Comparison of ENCODE assay signal across 7 cellular contexts in the genomic region with DNA sequence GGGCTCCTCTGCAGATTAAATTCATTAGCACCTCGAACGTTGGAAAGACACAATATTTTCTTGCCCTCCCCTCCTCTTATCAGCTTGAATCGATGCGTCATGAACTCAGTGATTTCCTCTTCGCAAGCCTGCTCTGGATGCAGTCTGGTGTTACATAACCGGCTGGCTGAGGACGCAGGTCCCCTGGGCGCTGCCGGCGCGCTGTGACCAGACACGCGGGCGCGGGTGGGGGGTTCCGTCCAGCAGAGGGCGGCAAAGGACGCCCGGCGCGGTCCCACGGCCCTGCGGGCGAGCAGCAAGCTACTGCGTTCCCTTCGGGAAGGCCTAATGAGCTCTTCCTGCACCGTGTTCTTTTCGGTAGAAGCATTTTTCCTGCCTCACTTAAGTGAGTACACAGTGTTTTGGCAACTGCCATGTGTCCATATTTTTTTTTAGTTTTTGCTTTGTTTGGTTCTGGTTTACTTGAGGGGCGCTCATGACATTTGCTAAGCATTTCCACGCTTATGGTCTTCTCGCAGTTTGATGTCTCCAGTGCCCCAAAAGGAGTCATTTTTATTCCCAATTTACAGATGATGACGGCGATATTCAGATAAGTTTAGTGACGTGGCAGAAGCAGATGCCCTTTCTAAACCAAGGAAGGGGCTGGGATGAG.
DNase-seq lines count a peak whose midpoint lies in the region; ATAC-seq and TF ChIP-seq lines count a peak whose summit lies in the region.

No MANE protein-coding gene starts in this region.

- TF ChIP-seq CTCF in astrocyte of the cerebellum (IDR thresholded peaks at IDR 0.05; ENCODE audit: low read depth, low read length, missing control alignments) (peak; percentile 85), hepatocyte (IDR thresholded peaks at IDR 0.05; ENCODE audit: poor library complexity) (peak; percentile 99)

- DNase-seq in NCI-H1694 (lab: John Stamatoyannopoulos, UW): peak; percentile 56
- DNase-seq in T-helper 9 cell: peak; percentile 75
- peak; percentile 48 for DNase-seq in astrocyte of the cerebellum (ENCODE audit: low read depth)
- peak; percentile 94 for DNase-seq in hepatocyte (ENCODE audit: low spot score)
- DNase-seq in sciatic nerve (ENCODE audit: low spot score): peak; percentile 95

- peak overlapping the region; percentile 17 for H3K27ac ChIP-seq in hepatocyte

- WGBS in hepatocyte (ENCODE audit: low lambda C conversion rate, missing lambda C conversion rate): 16% methylated on average over 34 of the region's 34 CpGs

- H3K9me2 ChIP-seq in hepatocyte (replicated peaks; ENCODE audit: insufficient read depth): no peaks in the 10 kb centered on the region

- H2AFZ ChIP-seq in hepatocyte: peak overlapping the region; percentile 31

- peak; percentile 57 for ATAC-seq in GM18499 (IDR thresholded peaks at IDR 0.05; ENCODE audit: insufficient read depth, unreplicated experiment)
- peak; percentile 98 for ATAC-seq in HG02885 (IDR thresholded peaks at IDR 0.05; ENCODE audit: poor library complexity, unreplicated experiment)
- ATAC-seq in sciatic nerve: peak; percentile 96

- in situ Hi-C loops in astrocyte of the cerebellum (cut with HindIII; ENCODE audit: low sequenced_read_pairs): loop anchor here (10.0 to 25.0 kb wide), 2 partner anchors 105 to 252 kb away; no protein-coding TSS in a partner anchor

- intact Hi-C loops in sciatic nerve (cut with DNase I): loop anchor here (10.0 kb wide), 2 partner anchors 235 to 325 kb away; a partner anchor contains a TSS

- H3K79me2 ChIP-seq in hepatocyte: no peaks in the 10 kb centered on the region

- H3K4me2 ChIP-seq in hepatocyte: peak overlapping the region; percentile 66

- no peaks in the 10 kb centered on the region for H3K9me3 ChIP-seq in hepatocyte (ENCODE audit: low read depth)

- H3K27me3 ChIP-seq in hepatocyte: no peaks in the 10 kb centered on the region

- H3K4me3 ChIP-seq in astrocyte of the cerebellum (ENCODE audit: low read depth, low read length) (no peak overlapping the region), hepatocyte (no peak overlapping the region)

- H4K20me1 ChIP-seq in hepatocyte (ENCODE audit: insufficient read depth, poor library complexity, severe bottlenecking): no peaks in the 10 kb centered on the region

- no peaks in the 10 kb centered on the region for H3K36me3 ChIP-seq in hepatocyte (replicated peaks; ENCODE audit: insufficient read depth, low read depth)

- H3K4me1 ChIP-seq in hepatocyte (ENCODE audit: insufficient read depth): peaks cover 23% of the 10 kb centered on the region
